In genomic region chr19:6733338-6734095, GRCh38 we compare ENCODE assay signal across 14 cellular contexts. TPM values are rescaled to one million over a fixed set of nuclear protein-coding genes. Genes with fewer than 3 reads are reported as not detected.
DNase-seq lines count a peak whose midpoint lies in the region; ATAC-seq, FAIRE-seq and TF ChIP-seq lines count a peak whose summit lies in the region.
"Had no signal": no experiment of that assay in that cellular context is flagged by ENCODE, and none has a peak within 500 bp of the region (broad histone marks: within the 10 kb centered on the region; RNA-seq: fewer than 3 reads in every experiment).

No MANE protein-coding gene starts in this region.

- H3K4me2 ChIP-seq in Karpas-422 (ENCODE audit: low read depth, low read length, poor library complexity, severe bottlenecking): no peak overlapping the region
- no peak overlapping the region for H3K4me2 ChIP-seq in endothelial cell of umbilical vein (ENCODE audit: insufficient read depth, low read length)

- H3K27ac Mint-ChIP-seq in activated CD4-positive, alpha-beta T cell treated with anti-CD3 and anti-CD28 coated beads, Interleukin-2, amount 10 ng/mL, durations not matched to agents 24 days and 14 days: no peak overlapping the region

- H3K79me2 ChIP-seq in Karpas-422 (ENCODE audit: low read length) (0 out of 2 replicates have a peak, but pooled peaks cover 3% of the 10 kb centered on the region), endothelial cell of umbilical vein (ENCODE audit: control insufficient read depth, insufficient read depth, low read length) (peaks cover 4% of the 10 kb centered on the region)

- ATAC-seq in HG03025 (IDR thresholded peaks at IDR 0.05; ENCODE audit: low FRiP score, unreplicated experiment) (no peak), HG03460 (IDR thresholded peaks at IDR 0.05; ENCODE audit: unreplicated experiment) (no peak)

- H3K9me3 ChIP-seq in Karpas-422 (ENCODE audit: low read length) (no peaks in the 10 kb centered on the region), endothelial cell of umbilical vein (replicated peaks; ENCODE audit: control insufficient read depth, insufficient read depth, low read length) (no peaks in the 10 kb centered on the region), sigmoid colon (no peaks in the 10 kb centered on the region)
- H3K9me3 ChIP-seq: HAP-1, neutrophil had no signal

- peak in 1 of 2 donors; percentile 29 for TF ChIP-seq CTCF in endothelial cell of umbilical vein (IDR thresholded peaks at IDR 0.05; ENCODE audit: extremely low read depth in 1 of 2, insufficient read depth in 1 of 2, low read depth in 1 of 2, low read length in 2 of 2)
- peak in 1 of 4 experiments; percentile 33 for TF ChIP-seq CTCF in sigmoid colon (IDR thresholded peaks at IDR 0.05)

- no peak for TF ChIP-seq POLR2A in endothelial cell of umbilical vein (IDR thresholded peaks at IDR 0.05; ENCODE audit: low read depth, low read length)
- TF ChIP-seq POLR2A in sigmoid colon (IDR thresholded peaks at IDR 0.05): no peak

- dilution Hi-C loops in endothelial cell of umbilical vein (cut with MboI; ENCODE audit: extremely low pct_ligation_motif_present, low sequenced_read_pairs): no loop called here

- POLR2A ChIA-PET in endothelial cell of umbilical vein (lab: Charles Lee): no interaction called here

- H3K4me3 Mint-ChIP-seq in activated CD4-positive, alpha-beta T cell treated with anti-CD3 and anti-CD28 coated beads, Interleukin-2, amount 10 ng/mL, durations not matched to agents 24 days and 14 days: no peak overlapping the region

- intact Hi-C loops in activated CD4-positive, alpha-beta T cell treated with anti-CD3 and anti-CD28 coated beads, Interleukin-2, amount 10 ng/mL, durations not matched to agents 24 days and 14 days (cut with micrococcal nuclease): no loop called here
- intact Hi-C loops in endothelial cell of umbilical vein (cut with micrococcal nuclease): loop anchor here (10.0 kb wide), 2 partner anchors 59 to 309 kb away; partner anchors contain the start of genes KHSRP and TNFSF14
- intact Hi-C loops in sigmoid colon (cut with DNase I): loop anchor here (10.0 kb wide), 3 partner anchors 331 to 1191 kb away; partner anchors contain the start of genes CTXN1, PNPLA6, SNAPC2 and ZNF557

- no peak for FAIRE-seq in endothelial cell of umbilical vein (lab: Jason Lieb, UNC)
- FAIRE-seq: G401.6, TTC549 had no signal

- 0 out of 2 replicates have a peak, but pooled peaks cover 3% of the 10 kb centered on the region for H4K20me1 ChIP-seq in Karpas-422 (ENCODE audit: insufficient read depth, low read depth, low read length)
- no peaks in the 10 kb centered on the region for H4K20me1 ChIP-seq in endothelial cell of umbilical vein (replicated peaks; ENCODE audit: control insufficient read depth, extremely low read depth, insufficient read depth, low read length)

- H3K4me3 ChIP-seq in Karpas-422 (ENCODE audit: low read length) (no peak overlapping the region), endothelial cell of umbilical vein (replicated peaks in 1 of 3; ENCODE audit: insufficient read depth in 1 of 3, low read depth in 1 of 3, low read length in 3 of 3) (no peak overlapping the region), sigmoid colon (no peak overlapping the region)
- H3K4me3 ChIP-seq: HAP-1 had no signal

- H3K9ac ChIP-seq in Karpas-422 (ENCODE audit: low read length) (no peak overlapping the region), endothelial cell of umbilical vein (replicated peaks; ENCODE audit: extremely low read depth, insufficient read depth, low read length) (peak overlapping the region; percentile 56)

- H3K4me1 ChIP-seq in Karpas-422 (ENCODE audit: low read length): peaks cover 21% of the 10 kb centered on the region
- H3K4me1 ChIP-seq in endothelial cell of umbilical vein (ENCODE audit: control insufficient read depth, extremely low read depth, insufficient read depth, low read length): peaks cover 33% of the 10 kb centered on the region
- peaks cover 0 to 34% (median 23%) of the 10 kb centered on the region in 4 donors for H3K4me1 ChIP-seq in sigmoid colon

- CTCF ChIA-PET in endothelial cell of umbilical vein (lab: Charles Lee): interaction anchor here (0.8 kb wide), 1 partner anchor 130 kb away, joined by 3 read pairs; no protein-coding TSS in a partner anchor

- H3K27ac ChIP-seq in Karpas-422 (ENCODE audit: low read length) (no peak overlapping the region), endothelial cell of umbilical vein (ENCODE audit: insufficient read depth, low read depth, low read length) (peak overlapping the region; percentile 88), sigmoid colon (no peak overlapping the region), substantia nigra (ENCODE audit: low read depth, low read length, poor library complexity, severe bottlenecking) (no peak overlapping the region)
- H3K27ac ChIP-seq: neutrophil had no signal

- H3K27me3 Mint-ChIP-seq in activated CD4-positive, alpha-beta T cell treated with anti-CD3 and anti-CD28 coated beads, Interleukin-2, amount 10 ng/mL, durations not matched to agents 24 days and 14 days: no peaks in the 10 kb centered on the region

- H3K36me3 Mint-ChIP-seq in activated CD4-positive, alpha-beta T cell treated with anti-CD3 and anti-CD28 coated beads, Interleukin-2, amount 10 ng/mL, durations not matched to agents 24 days and 14 days (ENCODE audit: low read depth): peaks cover 39% of the 10 kb centered on the region

- H3K4me1 Mint-ChIP-seq in activated CD4-positive, alpha-beta T cell treated with anti-CD3 and anti-CD28 coated beads, Interleukin-2, amount 10 ng/mL, durations not matched to agents 24 days and 14 days: peaks cover 24% of the 10 kb centered on the region

- H2AFZ ChIP-seq in Karpas-422 (ENCODE audit: low read length) (no peak overlapping the region), endothelial cell of umbilical vein (ENCODE audit: low read depth, low read length) (no peak overlapping the region)

- no peaks in the 10 kb centered on the region for H3K9me2 ChIP-seq in Karpas-422 (replicated peaks; ENCODE audit: insufficient read depth, low read length)

- WGBS in sigmoid colon, 2 donors: 95% methylated on average over 29 of the region's 29 CpGs

- H3K9me3 Mint-ChIP-seq in activated CD4-positive, alpha-beta T cell treated with anti-CD3 and anti-CD28 coated beads, Interleukin-2, amount 10 ng/mL, durations not matched to agents 24 days and 14 days: no peaks in the 10 kb centered on the region

- DNase-seq in activated CD4-positive, alpha-beta T cell treated with anti-CD3 and anti-CD28 coated beads for 48 hours: peak; percentile 53
- DNase-seq in activated CD4-positive, alpha-beta T cell treated with anti-CD3 and anti-CD28 coated beads, Interleukin-2, amount 10 ng/mL, durations not matched to agents 24 days and 14 days: no peak
- DNase-seq in Karpas-422: peak; percentile 59
- no peak for DNase-seq in endothelial cell of umbilical vein (ENCODE audit: low read depth, low spot score)
- DNase-seq in sigmoid colon: peak; percentile 50
- DNase-seq in substantia nigra (lab: John Stamatoyannopoulos, UW): no peak
- DNase-seq: caudate nucleus, NCI-H345 had no signal

- no TSS peak for BruUV-seq in endothelial cell of umbilical vein (replicated peaks; lab: Mats Ljungman, UMichigan)

- no peak for TF ChIP-seq EP300 in sigmoid colon (IDR thresholded peaks at IDR 0.05)

- H3K9me1 ChIP-seq in endothelial cell of umbilical vein (replicated peaks; ENCODE audit: control insufficient read depth, extremely low read depth, insufficient read depth, low read length): no peaks in the 10 kb centered on the region

- no peaks in the 10 kb centered on the region for H3K36me3 ChIP-seq in Karpas-422 (ENCODE audit: insufficient read depth, low read length)
- H3K36me3 ChIP-seq in endothelial cell of umbilical vein (ENCODE audit: control insufficient read depth in 2 of 2, extremely low read depth in 1 of 2, insufficient read depth in 2 of 2, low read length in 2 of 2): peaks cover 0 to 5% of the 10 kb centered on the region in 2 experiments
- peaks cover 0 to 41% (median 30%) of the 10 kb centered on the region in 4 donors for H3K36me3 ChIP-seq in sigmoid colon
- H3K36me3 ChIP-seq: HAP-1 had no signal

- H3K27me3 ChIP-seq in Karpas-422 (ENCODE audit: low read length): no peaks in the 10 kb centered on the region
- H3K27me3 ChIP-seq in endothelial cell of umbilical vein (ENCODE audit: control insufficient read depth in 2 of 2, insufficient read depth in 2 of 2, low read length in 2 of 2): no peaks in the 10 kb centered on the region
- H3K27me3 ChIP-seq in sigmoid colon: no peaks in the 10 kb centered on the region
- H3K27me3 ChIP-seq: neutrophil had no signal

RNA-seq across cellular contexts. Expression of gene GPR108, which starts 3.9 kb away (rescaled TPM):
- total RNA-seq in activated CD4-positive, alpha-beta T cell treated with anti-CD3 and anti-CD28 coated beads, Interleukin-2, amount 10 ng/mL, durations not matched to agents 24 days and 14 days: 97.7 and 107 TPM in 2 replicates
- 34.7 and 41.8 TPM in 2 replicates for total RNA-seq in Karpas-422 (2014; rRNA removed; shearing (Covaris generic); ENCODE audit: low replicate concordance)
- total RNA-seq in endothelial cell of umbilical vein (52.6 and 68.5 TPM in 2 replicates), sigmoid colon (10 to 100 TPM; 44.5 to 67.3 (median 58.8) TPM)
- polyA plus RNA-seq in endothelial cell of umbilical vein (76.0 and 80.2 TPM in 2 replicates), sigmoid colon (10 to 100 TPM; 39.0 to 91.1 (median 53.4) TPM)
- polyA plus RNA-seq in endothelial cell of umbilical vein (2011; cell fraction: cytosol; rRNA removed): 50.5 and 54.3 TPM in 2 replicates
- 127 and 161 TPM in 2 replicates for polyA plus RNA-seq in endothelial cell of umbilical vein (2011; cell fraction: nucleus; rRNA removed)
- polyA plus RNA-seq in endothelial cell of umbilical vein (2012): 46.1 and 52.6 TPM in 2 replicates
- polyA minus RNA-seq in endothelial cell of umbilical vein: 64.8 and 67.1 TPM in 2 replicates
- 35.6 TPM for polyA minus RNA-seq in endothelial cell of umbilical vein (2011; cell fraction: cytosol; rRNA and poly(A)+ RNA removed)
- polyA minus RNA-seq in endothelial cell of umbilical vein (2011; cell fraction: nucleus; rRNA and poly(A)+ RNA removed): 23.1 and 35.2 TPM in 2 replicates

RNA-seq across cellular contexts. Expression of gene TRIP10, which starts 6.0 kb away (rescaled TPM):
- total RNA-seq in activated CD4-positive, alpha-beta T cell treated with anti-CD3 and anti-CD28 coated beads, Interleukin-2, amount 10 ng/mL, durations not matched to agents 24 days and 14 days: 66.3 and 67.7 TPM in 2 replicates
- 6.5 and 15.7 TPM in 2 replicates for total RNA-seq in Karpas-422 (2014; rRNA removed; shearing (Covaris generic); ENCODE audit: low replicate concordance)
- 65.7 and 69.3 TPM in 2 replicates for total RNA-seq in endothelial cell of umbilical vein
- polyA plus RNA-seq in endothelial cell of umbilical vein: 26.3 and 28.4 TPM in 2 replicates
- 36.2 and 40.0 TPM in 2 replicates for polyA plus RNA-seq in endothelial cell of umbilical vein (2011; cell fraction: cytosol; rRNA removed)
- 175 and 176 TPM in 2 replicates for polyA plus RNA-seq in endothelial cell of umbilical vein (2011; cell fraction: nucleus; rRNA removed)
- polyA plus RNA-seq in endothelial cell of umbilical vein (2012): 80.6 and 95.7 TPM in 2 replicates
- polyA minus RNA-seq in endothelial cell of umbilical vein: 21.6 and 38.2 TPM in 2 replicates
- polyA minus RNA-seq in endothelial cell of umbilical vein (2011; cell fraction: cytosol; rRNA and poly(A)+ RNA removed): 22.0 TPM
- polyA minus RNA-seq in endothelial cell of umbilical vein (2011; cell fraction: nucleus; rRNA and poly(A)+ RNA removed): 16.5 and 20.3 TPM in 2 replicates
- total RNA-seq in sigmoid colon: 100 to 1,000 TPM in 1 of 4 donors, 10 to 100 TPM in 3; 73.1 to 117 (median 90.1) TPM
- polyA plus RNA-seq in sigmoid colon: 10 to 100 TPM; 49.5 to 76.7 (median 70.3) TPM

RNA-seq across cellular contexts. Expression of gene C3, which starts 13.1 kb away (rescaled TPM):
- 4.8 and 5.3 TPM in 2 replicates for total RNA-seq in activated CD4-positive, alpha-beta T cell treated with anti-CD3 and anti-CD28 coated beads, Interleukin-2, amount 10 ng/mL, durations not matched to agents 24 days and 14 days
- total RNA-seq in Karpas-422 (2014; rRNA removed; shearing (Covaris generic); ENCODE audit: low replicate concordance): not detected in 2 replicates
- total RNA-seq in endothelial cell of umbilical vein (not detected in 2 replicates), sigmoid colon (1,000 to 10,000 TPM in 1 of 4 donors, 100 to 1,000 TPM in 3; 317 to 1,284 (median 452) TPM)
- polyA plus RNA-seq in endothelial cell of umbilical vein (0.08 and 0.23 TPM in 2 replicates), sigmoid colon (100 to 1,000 TPM in 1 of 3 donors, 10 to 100 TPM in 1, 1 to 10 TPM in 1; 9.0 to 313 (median 66.7) TPM)
- polyA plus RNA-seq in endothelial cell of umbilical vein (2011; cell fraction: cytosol; rRNA removed): 0.34 TPM in 1 of 2 replicates, not detected in the other
- polyA plus RNA-seq in endothelial cell of umbilical vein (2011; cell fraction: nucleus; rRNA removed): 0.26 and 0.50 TPM in 2 replicates
- 0.61 and 1.5 TPM in 2 replicates for polyA plus RNA-seq in endothelial cell of umbilical vein (2012)
- 1.3 and 8.9 TPM in 2 replicates for polyA minus RNA-seq in endothelial cell of umbilical vein
- 159 TPM for polyA minus RNA-seq in endothelial cell of umbilical vein (2011; cell fraction: cytosol; rRNA and poly(A)+ RNA removed)
- polyA minus RNA-seq in endothelial cell of umbilical vein (2011; cell fraction: nucleus; rRNA and poly(A)+ RNA removed): 10.0 and 10.7 TPM in 2 replicates

RNA-seq across cellular contexts. Expression of gene SH2D3A, which starts 33.7 kb away (rescaled TPM):
- total RNA-seq in activated CD4-positive, alpha-beta T cell treated with anti-CD3 and anti-CD28 coated beads, Interleukin-2, amount 10 ng/mL, durations not matched to agents 24 days and 14 days: 9.8 and 11.0 TPM in 2 replicates
- total RNA-seq in Karpas-422 (2014; rRNA removed; shearing (Covaris generic); ENCODE audit: low replicate concordance): 3.3 and 18.9 TPM in 2 replicates
- total RNA-seq in endothelial cell of umbilical vein (0.53 TPM in 1 of 2 replicates, not detected in the other), sigmoid colon (under 1 TPM in 1 of 4 donors, not detected in 3; 0.66 TPM)
- polyA plus RNA-seq in endothelial cell of umbilical vein (0.04 and 0.06 TPM in 2 replicates), sigmoid colon (10 to 100 TPM; 23.8 to 42.7 (median 30.0) TPM)
- 0.07 and 0.08 TPM in 2 replicates for polyA plus RNA-seq in endothelial cell of umbilical vein (2011; cell fraction: cytosol; rRNA removed)
- 0.40 and 0.45 TPM in 2 replicates for polyA plus RNA-seq in endothelial cell of umbilical vein (2011; cell fraction: nucleus; rRNA removed)
- polyA plus RNA-seq in endothelial cell of umbilical vein (2012): 0.37 and 0.41 TPM in 2 replicates
- polyA minus RNA-seq in endothelial cell of umbilical vein: 1.1 TPM in 1 of 2 replicates, not detected in the other
- polyA minus RNA-seq in endothelial cell of umbilical vein (2011; cell fraction: cytosol; rRNA and poly(A)+ RNA removed): 11.0 TPM
- not detected in 2 replicates for polyA minus RNA-seq in endothelial cell of umbilical vein (2011; cell fraction: nucleus; rRNA and poly(A)+ RNA removed)

RNA-seq across cellular contexts. Expression of gene VAV1, which starts 39.0 kb away (rescaled TPM):
- total RNA-seq in activated CD4-positive, alpha-beta T cell treated with anti-CD3 and anti-CD28 coated beads, Interleukin-2, amount 10 ng/mL, durations not matched to agents 24 days and 14 days: 75.3 and 78.9 TPM in 2 replicates
- total RNA-seq in Karpas-422 (2014; rRNA removed; shearing (Covaris generic); ENCODE audit: low replicate concordance): 46.0 and 85.2 TPM in 2 replicates
- not detected in 2 replicates for total RNA-seq in endothelial cell of umbilical vein
- not detected in 2 replicates for polyA plus RNA-seq in endothelial cell of umbilical vein
- polyA plus RNA-seq in endothelial cell of umbilical vein (2011; cell fraction: cytosol; rRNA removed): not detected in 2 replicates
- polyA plus RNA-seq in endothelial cell of umbilical vein (2011; cell fraction: nucleus; rRNA removed): not detected in 2 replicates
- not detected in 2 replicates for polyA plus RNA-seq in endothelial cell of umbilical vein (2012)
- 0.23 TPM in 1 of 2 replicates, not detected in the other for polyA minus RNA-seq in endothelial cell of umbilical vein
- not detected for polyA minus RNA-seq in endothelial cell of umbilical vein (2011; cell fraction: cytosol; rRNA and poly(A)+ RNA removed)
- polyA minus RNA-seq in endothelial cell of umbilical vein (2011; cell fraction: nucleus; rRNA and poly(A)+ RNA removed): not detected in 2 replicates
- 1 to 10 TPM; 3.0 to 4.6 (median 4.3) TPM for total RNA-seq in sigmoid colon
- 10 to 100 TPM in 1 of 3 donors, 1 to 10 TPM in 2; 2.4 to 18.9 (median 3.7) TPM for polyA plus RNA-seq in sigmoid colon

Comparison
In these comparisons a context has a peak if more than half of its experiments do, and no peak if none do; other contexts are left out.
1. DNase-seq: peak in activated CD4-positive, alpha-beta T cell treated with anti-CD3 and anti-CD28 coated beads for 48 hours (single experiment), Karpas-422 (single experiment) and sigmoid colon (single experiment); none in activated CD4-positive, alpha-beta T cell treated with anti-CD3 and anti-CD28 coated beads, Interleukin-2, amount 10 ng/mL, durations not matched to agents 24 days and 14 days (single experiment), endothelial cell of umbilical vein (single experiment) and substantia nigra (0 of 49).
2. RNA of gene C3, which starts 13.1 kb away (total RNA-seq): 317 to 1,284 TPM in sigmoid colon; 4.8 to 5.3 TPM in activated CD4-positive, alpha-beta T cell treated with anti-CD3 and anti-CD28 coated beads, Interleukin-2, amount 10 ng/mL, durations not matched to agents 24 days and 14 days, not detected in endothelial cell of umbilical vein and not detected in Karpas-422; every median in the first group is over 10 times any median in the second.